ENCODE assay signal across 9 cellular contexts in the genomic region with DNA sequence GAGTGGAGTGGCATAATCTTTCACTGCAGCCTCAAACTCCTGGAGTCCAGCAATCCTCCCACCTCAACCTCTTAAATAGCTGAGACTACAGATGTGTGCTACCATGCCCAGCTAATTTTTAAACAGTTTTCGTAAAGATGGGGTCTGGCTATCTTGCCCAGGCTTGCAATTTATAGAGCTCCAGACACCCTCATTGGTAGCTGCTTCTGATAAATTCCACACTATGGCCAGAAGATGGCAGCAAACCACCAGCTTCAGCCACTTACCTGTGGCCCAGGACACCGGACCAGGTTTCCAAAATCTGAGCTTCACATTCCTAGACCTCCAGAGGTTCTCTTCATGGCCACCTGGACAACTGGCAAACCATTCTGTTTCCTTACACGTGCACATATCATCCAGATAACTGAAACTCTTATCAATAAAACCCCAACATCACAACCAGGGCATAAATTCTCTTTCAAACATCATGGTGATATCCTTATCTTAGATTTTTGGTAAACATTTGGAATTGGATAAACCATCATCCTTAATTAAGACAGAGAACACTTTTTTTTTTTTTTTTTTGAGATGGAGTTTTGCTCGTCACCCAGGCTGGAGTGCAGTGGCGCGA. TPM values are rescaled to one million over a fixed set of nuclear protein-coding genes. Genes with fewer than 3 reads are reported as not detected.
DNase-seq lines count a peak whose midpoint lies in the region; ATAC-seq and TF ChIP-seq lines count a peak whose summit lies in the region.
"Had no signal": no experiment of that assay in that cellular context is flagged by ENCODE, and none has a peak within 500 bp of the region (broad histone marks: within the 10 kb centered on the region; RNA-seq: fewer than 3 reads in every experiment).

No MANE protein-coding gene starts in this region.

- H3K4me3 ChIP-seq in choroid plexus epithelial cell (ENCODE audit: low read depth, low read length): no peak overlapping the region

- TF ChIP-seq CTCF in choroid plexus epithelial cell (conservative IDR thresholded peaks at IDR 0.05; ENCODE audit: low read depth, low read length): peak; percentile 88

- ATAC-seq in left lobe of liver: peak; percentile 67
- ATAC-seq in GM18867 (IDR thresholded peaks at IDR 0.05; ENCODE audit: unreplicated experiment): no peak

- DNase-seq in NCI-H2029 treated with DMSO at 0.1 percent for 48 hours (lab: John Stamatoyannopoulos, UW) (peak; percentile 28), NCI-H2029 (lab: John Stamatoyannopoulos, UW) (no peak), NCI-H1092 treated with DMSO at 0.1 percent for 48 hours (lab: John Stamatoyannopoulos, UW) (peak; percentile 2), choroid plexus epithelial cell (ENCODE audit: low read depth) (peak; percentile 74), left lobe of liver (ENCODE audit: low spot score) (peak; percentile 69)
- DNase-seq in activated CD4-positive, CD25-positive, alpha-beta regulatory T cell treated with anti-CD3 and anti-CD28 coated beads, Interleukin-2, amount 50 U/mL, for 72 hours: peak; percentile 47
- peak; percentile 21 to 47 (median 47) for DNase-seq in stimulated activated CD4-positive, alpha-beta T cell treated with anti-CD3 and anti-CD28 coated beads, TNF-alpha, amount 100 ng/mL, for 24 hours (ENCODE audit: low read depth in 3 of 3)

RNA-seq across cellular contexts. Expression of gene FBXW12, which starts 28.9 kb away (rescaled TPM):
- total RNA-seq in left lobe of liver: not detected
- total RNA-seq: mononuclear cell had no signal

RNA-seq across cellular contexts. Expression of gene PLXNB1, which starts 29.0 kb away (rescaled TPM):
- 142 TPM for total RNA-seq in left lobe of liver

RNA-seq across cellular contexts. Expression of gene CCDC51, which starts 39.0 kb away (rescaled TPM):
- total RNA-seq in left lobe of liver: 9.2 TPM

RNA-seq across cellular contexts. Expression of gene TMA7, which starts 39.1 kb away (rescaled TPM):
- 69.3 TPM for total RNA-seq in left lobe of liver

RNA-seq across cellular contexts. Expression of gene ATRIP, which starts 45.6 kb away (rescaled TPM):
- 3.3 TPM for total RNA-seq in left lobe of liver
